9 cellular contexts compared by ENCODE assay signal in genomic region chr18:63312731-63313408, GRCh38. TPM values are rescaled to one million over a fixed set of nuclear protein-coding genes. Genes with fewer than 3 reads are reported as not detected.
DNase-seq lines count a peak whose midpoint lies in the region; ATAC-seq and TF ChIP-seq lines count a peak whose summit lies in the region.
"Had no signal": no experiment of that assay in that cellular context is flagged by ENCODE, and none has a peak within 500 bp of the region (broad histone marks: within the 10 kb centered on the region; RNA-seq: fewer than 3 reads in every experiment).

No MANE protein-coding gene starts in this region.

- H3K4me3 ChIP-seq in hepatocyte: no peak overlapping the region

- H3K4me3 Mint-ChIP-seq in activated CD4-positive, alpha-beta T cell treated with anti-CD3 and anti-CD28 coated beads, Interleukin-2, amount 10 ng/mL, durations not matched to agents 7 days and 5 days: peak overlapping the region; percentile 99
- peak overlapping the region; percentile 97 for H3K4me3 Mint-ChIP-seq in stimulated activated effector memory CD8-positive, alpha-beta T cell treated with anti-CD3 and anti-CD28 coated beads, Interleukin-12 subunit alpha, Interleukin-12 subunit beta, amount 100 ng/mL, for 72 hours

- no peak overlapping the region for H3K4me2 ChIP-seq in hepatocyte

- H3K27ac ChIP-seq in hepatocyte: no peak overlapping the region

- no peaks in the 10 kb centered on the region for H3K79me2 ChIP-seq in hepatocyte

- no peaks in the 10 kb centered on the region for H3K27me3 Mint-ChIP-seq in activated CD4-positive, alpha-beta T cell treated with anti-CD3 and anti-CD28 coated beads, Interleukin-2, amount 10 ng/mL, durations not matched to agents 7 days and 5 days

- TF ChIP-seq CTCF in hepatocyte (IDR thresholded peaks at IDR 0.05; ENCODE audit: poor library complexity): no peak

- 51% methylated on average over 5 of the region's 5 CpGs for WGBS in hepatocyte (ENCODE audit: low lambda C conversion rate, missing lambda C conversion rate)

- H3K9me3 ChIP-seq in hepatocyte (ENCODE audit: low read depth): no peaks in the 10 kb centered on the region

- POLR2A ChIA-PET in activated CD4-positive, alpha-beta T cell treated with anti-CD3 and anti-CD28 coated beads, Interleukin-2, amount 10 ng/mL, durations not matched to agents 7 days and 5 days (lab: Charles Lee): no interaction called here

- ATAC-seq in HG02610 (IDR thresholded peaks at IDR 0.05; ENCODE audit: unreplicated experiment) (peak; percentile 14), HG02970 (IDR thresholded peaks at IDR 0.05; ENCODE audit: low FRiP score, unreplicated experiment) (no peak), GM21526 (IDR thresholded peaks at IDR 0.05; ENCODE audit: low FRiP score, unreplicated experiment) (no peak)
- ATAC-seq in stimulated activated effector memory CD8-positive, alpha-beta T cell treated with anti-CD3 and anti-CD28 coated beads, Interleukin-12 subunit alpha, Interleukin-12 subunit beta, amount 100 ng/mL, for 72 hours: no peak

- H3K4me1 ChIP-seq in hepatocyte (ENCODE audit: insufficient read depth): peaks cover 8% of the 10 kb centered on the region

- H3K9me2 ChIP-seq in hepatocyte (replicated peaks; ENCODE audit: insufficient read depth): no peaks in the 10 kb centered on the region

- H3K36me3 Mint-ChIP-seq in activated CD4-positive, alpha-beta T cell treated with anti-CD3 and anti-CD28 coated beads, Interleukin-2, amount 10 ng/mL, durations not matched to agents 7 days and 5 days (ENCODE audit: low read depth): peaks cover 79% of the 10 kb centered on the region
- no peaks in the 10 kb centered on the region for H3K36me3 Mint-ChIP-seq in stimulated activated effector memory CD8-positive, alpha-beta T cell treated with anti-CD3 and anti-CD28 coated beads, Interleukin-12 subunit alpha, Interleukin-12 subunit beta, amount 100 ng/mL, for 72 hours

- CTCF ChIA-PET in activated CD4-positive, alpha-beta T cell treated with anti-CD3 and anti-CD28 coated beads, Interleukin-2, amount 10 ng/mL, durations not matched to agents 7 days and 5 days (lab: Charles Lee): interaction anchor here (1.0 kb wide), 2 partner anchors 20 to 39 kb away, joined by 3 to 4 read pairs; no protein-coding TSS in a partner anchor

- peaks cover 6% of the 10 kb centered on the region for H3K27me3 ChIP-seq in hepatocyte

- H3K4me1 Mint-ChIP-seq in activated CD4-positive, alpha-beta T cell treated with anti-CD3 and anti-CD28 coated beads, Interleukin-2, amount 10 ng/mL, durations not matched to agents 7 days and 5 days: peaks cover 73% of the 10 kb centered on the region
- H3K4me1 Mint-ChIP-seq in stimulated activated effector memory CD8-positive, alpha-beta T cell treated with anti-CD3 and anti-CD28 coated beads, Interleukin-12 subunit alpha, Interleukin-12 subunit beta, amount 100 ng/mL, for 72 hours: peaks cover 75% of the 10 kb centered on the region

- H2AFZ ChIP-seq in hepatocyte: no peak overlapping the region

- H3K36me3 ChIP-seq in hepatocyte (replicated peaks; ENCODE audit: insufficient read depth, low read depth): no peaks in the 10 kb centered on the region

- no peaks in the 10 kb centered on the region for H3K9me3 Mint-ChIP-seq in activated CD4-positive, alpha-beta T cell treated with anti-CD3 and anti-CD28 coated beads, Interleukin-2, amount 10 ng/mL, durations not matched to agents 7 days and 5 days
- H3K9me3 Mint-ChIP-seq in stimulated activated effector memory CD8-positive, alpha-beta T cell treated with anti-CD3 and anti-CD28 coated beads, Interleukin-12 subunit alpha, Interleukin-12 subunit beta, amount 100 ng/mL, for 72 hours: no peaks in the 10 kb centered on the region

- H4K20me1 ChIP-seq in hepatocyte (ENCODE audit: insufficient read depth, poor library complexity, severe bottlenecking): peaks cover 14% of the 10 kb centered on the region

- DNase-seq in activated CD4-positive, alpha-beta T cell treated with anti-CD3 and anti-CD28 coated beads, Interleukin-2, amount 10 ng/mL, durations not matched to agents 7 days and 5 days: no peak
- DNase-seq in activated CD4-positive, alpha-beta T cell treated with anti-CD3 and anti-CD28 coated beads, Interleukin-2, amount 50 U/mL, for 1 hour: no peak
- DNase-seq in NCI-H526 treated with DMSO at 0.1 percent for 48 hours (lab: John Stamatoyannopoulos, UW) (peak; percentile 55), hepatocyte (ENCODE audit: low spot score) (no peak)
- DNase-seq in stimulated activated effector memory CD8-positive, alpha-beta T cell treated with anti-CD3 and anti-CD28 coated beads, Interleukin-12 subunit alpha, Interleukin-12 subunit beta, amount 100 ng/mL, for 72 hours (ENCODE audit: low spot score in 2 of 2): no peak
- DNase-seq: MV-4-11 had no signal

- H3K27ac Mint-ChIP-seq in activated CD4-positive, alpha-beta T cell treated with anti-CD3 and anti-CD28 coated beads, Interleukin-2, amount 10 ng/mL, durations not matched to agents 7 days and 5 days: no peak overlapping the region
- H3K27ac Mint-ChIP-seq in stimulated activated effector memory CD8-positive, alpha-beta T cell treated with anti-CD3 and anti-CD28 coated beads, Interleukin-12 subunit alpha, Interleukin-12 subunit beta, amount 100 ng/mL, for 72 hours: peak overlapping the region; percentile 98

RNA-seq across cellular contexts. Expression of gene BCL2, which starts 6.7 kb away (rescaled TPM):
- total RNA-seq in activated CD4-positive, alpha-beta T cell treated with anti-CD3 and anti-CD28 coated beads, Interleukin-2, amount 10 ng/mL, durations not matched to agents 7 days and 5 days: 100 to 1,000 TPM; 113 to 119 TPM
- total RNA-seq in hepatocyte: 9.1 and 11.4 TPM in 2 replicates
- 0.80 and 1.0 TPM in 2 replicates for polyA plus RNA-seq in hepatocyte

RNA-seq across cellular contexts. Expression of gene KDSR, which starts 54.1 kb away (rescaled TPM):
- total RNA-seq in activated CD4-positive, alpha-beta T cell treated with anti-CD3 and anti-CD28 coated beads, Interleukin-2, amount 10 ng/mL, durations not matched to agents 7 days and 5 days: 10 to 100 TPM; 56.1 to 56.6 TPM
- 26.5 and 33.6 TPM in 2 replicates for total RNA-seq in hepatocyte
- 50.7 and 55.1 TPM in 2 replicates for polyA plus RNA-seq in hepatocyte
